In genomic region chr11:127683321-127683720, GRCh38 we compare ENCODE assay signal across 37 cellular contexts.
DNase-seq lines count a peak whose midpoint lies in the region; ATAC-seq, FAIRE-seq and TF ChIP-seq lines count a peak whose summit lies in the region.
"Had no signal": no experiment of that assay in that cellular context is flagged by ENCODE, and none has a peak within 500 bp of the region (broad histone marks: within the 10 kb centered on the region; RNA-seq: fewer than 3 reads in every experiment).

No MANE protein-coding gene starts in this region.

- no peak overlapping the region for H2AFZ ChIP-seq in SK-N-SH (ENCODE audit: low read depth)

- no peaks in the 10 kb centered on the region for H3K27me3 ChIP-seq in SK-N-SH (ENCODE audit: insufficient read depth)
- H3K27me3 ChIP-seq: BE2C; BLaER1; BLaER1 treated with 17β-estradiol and CSF1 and Interleukin-3, amounts not matched to agents 10 nM and 100 nM had no signal

- no peaks in the 10 kb centered on the region for H3K9me3 Mint-ChIP-seq in nephron
- H3K9me3 Mint-ChIP-seq: CD4-positive, alpha-beta T cell; CD8-positive, alpha-beta T cell had no signal

- no peaks in the 10 kb centered on the region for H4K20me1 ChIP-seq in SK-N-SH (ENCODE audit: insufficient read depth)
- H4K20me1 ChIP-seq: BLaER1; BLaER1 treated with 17β-estradiol and CSF1 and Interleukin-3, amounts not matched to agents 10 nM and 100 nM had no signal

- no peaks in the 10 kb centered on the region for H3K36me3 Mint-ChIP-seq in nephron (ENCODE audit: low read depth)
- H3K36me3 Mint-ChIP-seq: CD14-positive monocyte; CD4-positive, alpha-beta memory T cell; CD4-positive, CD25-positive, alpha-beta regulatory T cell; CD8-positive, alpha-beta memory T cell; CD8-positive, alpha-beta T cell had no signal

- H3K79me2 ChIP-seq in SK-N-SH (ENCODE audit: insufficient read depth), result no peaks in the 10 kb centered on the region

- CTCF ChIA-PET in SK-N-SH (lab: Yijun Ruan, JAX), result interaction anchor here (0.7 kb wide), 1 partner anchor 15 kb away, joined by 3 read pairs; no protein-coding TSS in a partner anchor

- peak in 1 of 2 experiments; percentile 97; a peak in 2 of 4 replicates for TF ChIP-seq EP300 in SK-N-SH (IDR thresholded peaks at IDR 0.05; ENCODE audit: borderline replicate concordance in 1 of 2, low read depth in 1 of 2, low read length in 1 of 2)

- 18% methylated on average over 4 of the region's 4 CpGs for WGBS in SK-N-SH (ENCODE audit: low lambda C conversion rate)

- H3K27ac ChIP-seq in SK-N-SH (ENCODE audit: low read depth in 2 of 2, low read length in 1 of 2), result peak overlapping the region in 1 of 2 experiments; percentile 68; a peak in 2 of 4 replicates
- no peak overlapping the region for H3K27ac ChIP-seq in substantia nigra (ENCODE audit: low read depth, low read length, poor library complexity, severe bottlenecking)
- H3K27ac ChIP-seq: 22Rv1; A549; BLaER1; BLaER1 treated with 17β-estradiol and CSF1 and Interleukin-3, amounts not matched to agents 10 nM and 100 nM; C4-2B had no signal

- H3K4me3 ChIP-seq in SK-N-SH (ENCODE audit: low read depth in 2 of 2, low read length in 1 of 2), result no peak overlapping the region
- H3K4me3 ChIP-seq: A549; BLaER1; BLaER1 treated with 17β-estradiol and CSF1 and Interleukin-3, amounts not matched to agents 10 nM and 100 nM had no signal

- peak; percentile 19; the same call in 1 of the 2 replicates for TF ChIP-seq RAD21 in SK-N-SH (IDR thresholded peaks at IDR 0.05; ENCODE audit: low read length)

- TF ChIP-seq CTCF in SK-N-SH (IDR thresholded peaks at IDR 0.05), result no peak
- TF ChIP-seq CTCF in nephron (IDR thresholded peaks at IDR 0.05; ENCODE audit: unreplicated experiment in 3 of 3), result no peak

- H3F3A ChIP-seq in SK-N-SH (replicated peaks; ENCODE audit: insufficient read depth), result no peaks in the 10 kb centered on the region

- no peaks in the 10 kb centered on the region; the same call in 1 of the 2 replicates for H3K9me3 ChIP-seq in SK-N-SH
- H3K9me3 ChIP-seq: A549; BE2C; BLaER1; BLaER1 treated with 17β-estradiol and CSF1 and Interleukin-3, amounts not matched to agents 10 nM and 100 nM; Caco-2 had no signal

- peak overlapping the region in 2 of 3 experiments; percentile 43 to 60 for H3K27ac Mint-ChIP-seq in nephron
- H3K27ac Mint-ChIP-seq: B cell; CD14-positive monocyte; CD4-positive, alpha-beta memory T cell; CD4-positive, alpha-beta T cell; CD4-positive, CD25-positive, alpha-beta regulatory T cell; CD8-positive, alpha-beta T cell had no signal

- POLR2A ChIA-PET in SK-N-SH (lab: Yijun Ruan, JAX), result no interaction called here

- no peaks in the 10 kb centered on the region for H3K27me3 Mint-ChIP-seq in nephron (ENCODE audit: low read depth)
- H3K27me3 Mint-ChIP-seq: B cell; CD4-positive, CD25-positive, alpha-beta regulatory T cell; CD8-positive, alpha-beta memory T cell had no signal

- H3K9me2 ChIP-seq in SK-N-SH, result no peaks in the 10 kb centered on the region

- H3K4me1 ChIP-seq in SK-N-SH (ENCODE audit: control insufficient read depth in 1 of 2, insufficient read depth in 2 of 2, low read depth in 1 of 2, low read length in 1 of 2), result peaks cover 0 to 7% of the 10 kb centered on the region in 2 experiments; a peak in 2 of 4 replicates
- H3K4me1 ChIP-seq: A549; BE2C; BLaER1; BLaER1 treated with 17β-estradiol and CSF1 and Interleukin-3, amounts not matched to agents 10 nM and 100 nM; Caco-2 had no signal

- H3K4me1 Mint-ChIP-seq in nephron, result peaks cover 13% of the 10 kb centered on the region
- H3K4me1 Mint-ChIP-seq: B cell; CD14-positive monocyte; CD4-positive, alpha-beta memory T cell; CD4-positive, CD25-positive, alpha-beta regulatory T cell; CD8-positive, alpha-beta memory T cell had no signal

- no peak overlapping the region for H3K9ac ChIP-seq in SK-N-SH
- H3K9ac ChIP-seq: BLaER1; BLaER1 treated with 17β-estradiol and CSF1 and Interleukin-3, amounts not matched to agents 10 nM and 100 nM had no signal

- no peak overlapping the region for H3K4me2 ChIP-seq in SK-N-SH
- H3K4me2 ChIP-seq: A549; BLaER1; BLaER1 treated with 17β-estradiol and CSF1 and Interleukin-3, amounts not matched to agents 10 nM and 100 nM had no signal

- H3K4me3 Mint-ChIP-seq in nephron, result no peak overlapping the region
- H3K4me3 Mint-ChIP-seq: B cell; CD14-positive monocyte; CD4-positive, alpha-beta memory T cell; CD4-positive, alpha-beta T cell; CD4-positive, CD25-positive, alpha-beta regulatory T cell; CD8-positive, alpha-beta memory T cell; CD8-positive, alpha-beta T cell had no signal

- DNase-seq in SK-N-SH (peak; percentile 16), NCI-H128 (lab: John Stamatoyannopoulos, UW; ENCODE audit: unreplicated experiment) (no peak), NCI-H524 (lab: John Stamatoyannopoulos, UW) (no peak), substantia nigra (lab: John Stamatoyannopoulos, UW) (no peak)
- DNase-seq: 8988T; ACHN; AML-193; BE2C; C1 segment of cervical spinal cord; Caco-2; Calu3; CD4-positive, alpha-beta memory T cell; CD4-positive, alpha-beta T cell; CD4-positive, CD25-positive, alpha-beta regulatory T cell; CD8-positive, alpha-beta memory T cell; CD8-positive, alpha-beta T cell; COR-L47; DMS 273 treated with DMSO at 0.1 percent for 48 hours; DMS153; DMS53; DMS79; DMS79 treated with DMSO at 0.1 percent for 48 hours; DND-41; EL had no signal

- H3K36me3 ChIP-seq in SK-N-SH (replicated peaks in 1 of 2; ENCODE audit: control insufficient read depth in 1 of 2, insufficient read depth in 2 of 2, low read length in 1 of 2), result no peaks in the 10 kb centered on the region
- H3K36me3 ChIP-seq: BE2C; BLaER1; BLaER1 treated with 17β-estradiol and CSF1 and Interleukin-3, amounts not matched to agents 10 nM and 100 nM had no signal

- FAIRE-seq in endometrium (lab: Jason Lieb, UNC), result peak; percentile 4
- FAIRE-seq: A204.1, A549, D721Med had no signal

- ATAC-seq in SK-N-SH treated with all-trans-retinoic acid at 6 μM for 48 hours, result no peak
- no peak for ATAC-seq in GM21717 (IDR thresholded peaks at IDR 0.05; ENCODE audit: unreplicated experiment)
- ATAC-seq: A549; CD8-positive, alpha-beta T cell had no signal

TF ChIP-seq in SK-N-SH, 30 proteins besides CTCF, POLR2A, EP300 and RAD21 (continues in another document):
- TF ChIP-seq RFX5 (IDR thresholded peaks at IDR 0.05; ENCODE audit: low read length), result peak; percentile 21; the same call in 1 of the 2 replicates
- no peak for TF ChIP-seq IRF3 (IDR thresholded peaks at IDR 0.05; ENCODE audit: low read depth, low read length)

TF ChIP-seq in SK-N-SH treated with all-trans-retinoic acid at 6 μM for 48 hours, 23 proteins besides CTCF, POLR2A, EP300 and RAD21 (continues in another document):
- TF ChIP-seq CREB5 (CRISPR knock-in tag; IDR thresholded peaks at IDR 0.05; ENCODE audit: low read depth) (no peak), ESRRG (CRISPR knock-in tag; IDR thresholded peaks at IDR 0.05) (no peak), TSHZ2 (CRISPR knock-in tag; IDR thresholded peaks at IDR 0.05) (peak; percentile 60; the same call in 1 of the 2 replicates), TCF4 (CRISPR knock-in tag; IDR thresholded peaks at IDR 0.05; ENCODE audit: borderline replicate concordance) (peak; percentile 91), CSDC2 (CRISPR knock-in tag; IDR thresholded peaks at IDR 0.05) (no peak), ZFP3 (CRISPR knock-in tag; IDR thresholded peaks at IDR 0.05) (no peak), BACH2 (CRISPR knock-in tag; IDR thresholded peaks at IDR 0.05; ENCODE audit: borderline replicate concordance) (no peak), GLIS3 (CRISPR knock-in tag; IDR thresholded peaks at IDR 0.05) (no peak), ZFP30 (CRISPR knock-in tag; IDR thresholded peaks at IDR 0.05) (no peak), TOX (CRISPR knock-in tag; IDR thresholded peaks at IDR 0.05; ENCODE audit: borderline replicate concordance) (no peak), PPARA (CRISPR knock-in tag; IDR thresholded peaks at IDR 0.05; ENCODE audit: borderline replicate concordance) (no peak), ARNTL (CRISPR knock-in tag; IDR thresholded peaks at IDR 0.05; ENCODE audit: borderline replicate concordance, low read depth) (no peak)
